8 cellular contexts compared by ENCODE assay signal in genomic region chr10:75408911-75409885, GRCh38. TPM values are rescaled to one million over a fixed set of nuclear protein-coding genes. Genes with fewer than 3 reads are reported as not detected.
A peak's percentile ranks its signal among the peaks of the same experiment; 100 is the strongest.
DNase-seq lines count a peak whose midpoint lies in the region; ATAC-seq and TF ChIP-seq lines count a peak whose summit lies in the region.

No MANE protein-coding gene starts in this region.

- H3K9ac ChIP-seq in HUES64 (ENCODE audit: low read depth, low read length) (0 out of 2 replicates have a peak overlapping the region, but pooled peaks have one; percentile 37), endocrine pancreas (ENCODE audit: control insufficient read depth, insufficient read depth, low read length) (peak overlapping the region; percentile 58)

- peak overlapping the region; percentile 74 for H3K4me3 ChIP-seq in HUES64 (ENCODE audit: low read length)
- H3K4me3 ChIP-seq in endocrine pancreas (ENCODE audit: control insufficient read depth, insufficient read depth, low read length) = peak overlapping the region; percentile 23
- H3K4me3 ChIP-seq in thymus (ENCODE audit: low read length) = peak overlapping the region; percentile 79

- no peaks in the 10 kb centered on the region for H3K9me3 ChIP-seq in HUES64 (ENCODE audit: insufficient read depth, low read depth, low read length)
- H3K9me3 ChIP-seq in endocrine pancreas (ENCODE audit: control insufficient read depth, low read length) = no peaks in the 10 kb centered on the region
- H3K9me3 ChIP-seq in thymus (ENCODE audit: control insufficient read depth) = peaks cover 1% of the 10 kb centered on the region

- H3K27ac ChIP-seq in HUES64 (ENCODE audit: low read depth, low read length) = no peak overlapping the region
- peak overlapping the region; percentile 84 for H3K27ac ChIP-seq in thymus (ENCODE audit: low read depth)

- DNase-seq in activated effector memory CD4-positive, alpha-beta T cell treated with anti-CD3 and anti-CD28 coated beads, Interleukin-2, amount 50 U/mL, for 16 hours = peak; percentile 68
- DNase-seq in activated effector memory CD4-positive, alpha-beta T cell treated with Interleukin-2 at 50 U/mL for 16 hours = no peak
- DNase-seq in medulla oblongata (ENCODE audit: extremely low spot score) (peak; percentile 56), HCEC 1CT (no peak)

- peak; percentile 89 for ATAC-seq in SK-N-SH treated with all-trans-retinoic acid at 6 μM for 48 hours

- under 1% methylated on average over 76 of the region's 76 CpGs for WGBS in HUES64
- 1% methylated on average over 76 of the region's 76 CpGs for WGBS in thymus

- H3K4me1 ChIP-seq in HUES64 (ENCODE audit: insufficient read depth, low read length) = peaks cover 31% of the 10 kb centered on the region
- no peaks in the 10 kb centered on the region for H3K4me1 ChIP-seq in endocrine pancreas (ENCODE audit: control insufficient read depth, insufficient read depth, low read length)
- peaks cover 5% of the 10 kb centered on the region for H3K4me1 ChIP-seq in thymus (ENCODE audit: control insufficient read depth, insufficient read depth, low read length)

- H3K27me3 ChIP-seq in HUES64 (ENCODE audit: insufficient read depth, low read length) (peaks cover 100% of the 10 kb centered on the region), endocrine pancreas (ENCODE audit: control insufficient read depth, insufficient read depth, low read length) (no peaks in the 10 kb centered on the region), thymus (ENCODE audit: control insufficient read depth, insufficient read depth) (peaks cover 69% of the 10 kb centered on the region)

- H3K36me3 ChIP-seq in HUES64 (ENCODE audit: insufficient read depth, low read length) = no peaks in the 10 kb centered on the region
- no peaks in the 10 kb centered on the region for H3K36me3 ChIP-seq in endocrine pancreas (ENCODE audit: control insufficient read depth, insufficient read depth, low read length)
- no peaks in the 10 kb centered on the region for H3K36me3 ChIP-seq in thymus (ENCODE audit: control insufficient read depth, insufficient read depth)

TF ChIP-seq in SK-N-SH treated with all-trans-retinoic acid at 6 μM for 48 hours, 23 proteins besides CTCF, POLR2A, EP300 and RAD21:
- TF ChIP-seq CSRNP3 (CRISPR knock-in tag; IDR thresholded peaks at IDR 0.05) = no peak
- no peak for TF ChIP-seq ARNTL (CRISPR knock-in tag; IDR thresholded peaks at IDR 0.05; ENCODE audit: borderline replicate concordance, low read depth)
- no peak for TF ChIP-seq PPARA (CRISPR knock-in tag; IDR thresholded peaks at IDR 0.05; ENCODE audit: borderline replicate concordance)
- TF ChIP-seq ISL1 (CRISPR knock-in tag; IDR thresholded peaks at IDR 0.05) = no peak
- TF ChIP-seq CREB5 (CRISPR knock-in tag; IDR thresholded peaks at IDR 0.05; ENCODE audit: low read depth) = no peak
- TF ChIP-seq ZNF565 (CRISPR knock-in tag; conservative IDR thresholded peaks at IDR 0.05; ENCODE audit: low read depth) = no peak
- TF ChIP-seq PATZ1 (CRISPR knock-in tag; IDR thresholded peaks at IDR 0.05; ENCODE audit: borderline replicate concordance) = no peak
- TF ChIP-seq ZFP30 (CRISPR knock-in tag; IDR thresholded peaks at IDR 0.05) = no peak
- TF ChIP-seq, protein P1, sequence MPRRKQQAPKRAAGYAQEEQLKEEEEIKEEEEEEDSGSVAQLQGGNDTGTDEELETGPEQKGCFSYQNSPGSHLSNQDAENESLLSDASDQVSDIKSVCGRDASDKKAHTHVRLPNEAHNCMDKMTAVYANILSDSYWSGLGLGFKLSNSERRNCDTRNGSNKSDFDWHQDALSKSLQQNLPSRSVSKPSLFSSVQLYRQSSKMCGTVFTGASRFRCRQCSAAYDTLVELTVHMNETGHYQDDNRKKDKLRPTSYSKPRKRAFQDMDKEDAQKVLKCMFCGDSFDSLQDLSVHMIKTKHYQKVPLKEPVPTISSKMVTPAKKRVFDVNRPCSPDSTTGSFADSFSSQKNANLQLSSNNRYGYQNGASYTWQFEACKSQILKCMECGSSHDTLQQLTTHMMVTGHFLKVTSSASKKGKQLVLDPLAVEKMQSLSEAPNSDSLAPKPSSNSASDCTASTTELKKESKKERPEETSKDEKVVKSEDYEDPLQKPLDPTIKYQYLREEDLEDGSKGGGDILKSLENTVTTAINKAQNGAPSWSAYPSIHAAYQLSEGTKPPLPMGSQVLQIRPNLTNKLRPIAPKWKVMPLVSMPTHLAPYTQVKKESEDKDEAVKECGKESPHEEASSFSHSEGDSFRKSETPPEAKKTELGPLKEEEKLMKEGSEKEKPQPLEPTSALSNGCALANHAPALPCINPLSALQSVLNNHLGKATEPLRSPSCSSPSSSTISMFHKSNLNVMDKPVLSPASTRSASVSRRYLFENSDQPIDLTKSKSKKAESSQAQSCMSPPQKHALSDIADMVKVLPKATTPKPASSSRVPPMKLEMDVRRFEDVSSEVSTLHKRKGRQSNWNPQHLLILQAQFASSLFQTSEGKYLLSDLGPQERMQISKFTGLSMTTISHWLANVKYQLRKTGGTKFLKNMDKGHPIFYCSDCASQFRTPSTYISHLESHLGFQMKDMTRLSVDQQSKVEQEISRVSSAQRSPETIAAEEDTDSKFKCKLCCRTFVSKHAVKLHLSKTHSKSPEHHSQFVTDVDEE (CRISPR knock-in tag; IDR thresholded peaks at IDR 0.05) = no peak
- no peak for TF ChIP-seq BACH2 (CRISPR knock-in tag; IDR thresholded peaks at IDR 0.05; ENCODE audit: borderline replicate concordance)
- no peak for TF ChIP-seq ZNF8 (CRISPR knock-in tag; IDR thresholded peaks at IDR 0.05)
- no peak for TF ChIP-seq ESRRG (CRISPR knock-in tag; IDR thresholded peaks at IDR 0.05)
- no peak for TF ChIP-seq CSDC2 (CRISPR knock-in tag; IDR thresholded peaks at IDR 0.05)
- TF ChIP-seq TOX (CRISPR knock-in tag; IDR thresholded peaks at IDR 0.05; ENCODE audit: borderline replicate concordance) = no peak
- TF ChIP-seq SNAI2 (CRISPR knock-in tag; IDR thresholded peaks at IDR 0.05) = no peak
- no peak for TF ChIP-seq TCF4 (CRISPR knock-in tag; IDR thresholded peaks at IDR 0.05; ENCODE audit: borderline replicate concordance)
- TF ChIP-seq, protein P2, sequence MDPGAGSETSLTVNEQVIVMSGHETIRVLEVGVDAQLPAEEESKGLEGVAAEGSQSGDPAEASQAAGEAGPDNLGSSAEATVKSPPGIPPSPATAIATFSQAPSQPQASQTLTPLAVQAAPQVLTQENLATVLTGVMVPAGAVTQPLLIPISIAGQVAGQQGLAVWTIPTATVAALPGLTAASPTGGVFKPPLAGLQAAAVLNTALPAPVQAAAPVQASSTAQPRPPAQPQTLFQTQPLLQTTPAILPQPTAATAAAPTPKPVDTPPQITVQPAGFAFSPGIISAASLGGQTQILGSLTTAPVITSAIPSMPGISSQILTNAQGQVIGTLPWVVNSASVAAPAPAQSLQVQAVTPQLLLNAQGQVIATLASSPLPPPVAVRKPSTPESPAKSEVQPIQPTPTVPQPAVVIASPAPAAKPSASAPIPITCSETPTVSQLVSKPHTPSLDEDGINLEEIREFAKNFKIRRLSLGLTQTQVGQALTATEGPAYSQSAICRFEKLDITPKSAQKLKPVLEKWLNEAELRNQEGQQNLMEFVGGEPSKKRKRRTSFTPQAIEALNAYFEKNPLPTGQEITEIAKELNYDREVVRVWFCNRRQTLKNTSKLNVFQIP (CRISPR knock-in tag; IDR thresholded peaks at IDR 0.05; ENCODE audit: borderline replicate concordance, low read depth) = no peak
- no peak for TF ChIP-seq ZFP3 (CRISPR knock-in tag; IDR thresholded peaks at IDR 0.05)
- no peak for TF ChIP-seq RARB (CRISPR knock-in tag; IDR thresholded peaks at IDR 0.05)
- no peak for TF ChIP-seq ZNF70 (CRISPR knock-in tag; IDR thresholded peaks at IDR 0.05)
TF ChIP-seq in SK-N-SH treated with all-trans-retinoic acid at 6 μM for 48 hours: peak in this region for 0.

RNA-seq across cellular contexts. Expression of gene ZNF503, which starts 7.6 kb away (rescaled TPM):
- polyA plus RNA-seq in HUES64 (2013, experiment 1 of 2) = 7.1 TPM
- polyA plus RNA-seq in HUES64 (2013, experiment 2 of 2) = 13.3 TPM
- polyA plus RNA-seq in thymus = 7.7 TPM

RNA-seq across cellular contexts. Expression of gene LRMDA, which starts 22.2 kb away (rescaled TPM):
- 0.55 TPM for polyA plus RNA-seq in HUES64 (2013, experiment 1 of 2)
- 1.3 TPM for polyA plus RNA-seq in HUES64 (2013, experiment 2 of 2)
- 4.6 TPM for polyA plus RNA-seq in thymus

Comparison
In these comparisons a context has a peak if more than half of its experiments do, and no peak if none do; other contexts are left out.
1. DNase-seq: peak in activated effector memory CD4-positive, alpha-beta T cell treated with anti-CD3 and anti-CD28 coated beads, Interleukin-2, amount 50 U/mL, for 16 hours (single experiment) and medulla oblongata (single experiment); none in activated effector memory CD4-positive, alpha-beta T cell treated with Interleukin-2 at 50 U/mL for 16 hours (single experiment) and HCEC 1CT (single experiment).
2. H3K4me3 ChIP-seq: peak in every context shown above with its lines; median percentile 79 in thymus; 74 in HUES64; 23 in endocrine pancreas.